ENCODE assay signal across 14 cellular contexts in genomic region chr14:93041830-93042229, GRCh38.
DNase-seq lines count a peak whose midpoint lies in the region; ATAC-seq and TF ChIP-seq lines count a peak whose summit lies in the region.
"Had no signal": no experiment of that assay in that cellular context is flagged by ENCODE, and none has a peak within 500 bp of the region (broad histone marks: within the 10 kb centered on the region; RNA-seq: fewer than 3 reads in every experiment).

No MANE protein-coding gene starts in this region.

- H3K4me1 ChIP-seq in left ventricle myocardium inferior (peaks cover 100% of the 10 kb centered on the region), lung (ENCODE audit: control insufficient read depth in 2 of 2, insufficient read depth in 2 of 2, low read length in 2 of 2) (peaks cover 22 to 60% of the 10 kb centered on the region in 2 donors), upper lobe of right lung (peaks cover 95% of the 10 kb centered on the region)

- peaks cover 62% of the 10 kb centered on the region for H3K4me1 Mint-ChIP-seq in activated naive CD8-positive, alpha-beta T cell treated with anti-CD3 and anti-CD28 coated beads, Interleukin-2, amount 10 ng/mL, durations not matched to agents 7 days and 5 days
- peaks cover 12% of the 10 kb centered on the region for H3K4me1 Mint-ChIP-seq in activated CD4-positive, alpha-beta memory T cell treated with anti-CD3 and anti-CD28 coated beads for 36 hours (ENCODE audit: low read depth)

- DNase-seq in left ventricle myocardium inferior (no peak), left cardiac atrium (no peak), lung (ENCODE audit: low spot score) (no peak), upper lobe of right lung (no peak)
- DNase-seq in activated naive CD8-positive, alpha-beta T cell treated with anti-CD3 and anti-CD28 coated beads, Interleukin-2, amount 10 ng/mL, durations not matched to agents 7 days and 5 days: no peak
- no peak for DNase-seq in stimulated activated CD4-positive, alpha-beta T cell treated with anti-CD3 and anti-CD28 coated beads, Interleukin-4, amount 100 ng/mL, for 1 hour
- DNase-seq in activated CD4-positive, alpha-beta memory T cell treated with anti-CD3 and anti-CD28 coated beads for 36 hours: no peak
- DNase-seq: foreskin melanocyte, H7, left colon, NCI-H345, T-helper 9 cell had no signal

- no peaks in the 10 kb centered on the region for H3K36me3 ChIP-seq in left ventricle myocardium inferior
- no peaks in the 10 kb centered on the region for H3K36me3 ChIP-seq in lung (ENCODE audit: control insufficient read depth in 2 of 2, insufficient read depth in 2 of 2, low read length in 2 of 2)
- no peaks in the 10 kb centered on the region for H3K36me3 ChIP-seq in upper lobe of right lung

- no peak for ATAC-seq in left cardiac atrium
- no peak for ATAC-seq in activated naive CD8-positive, alpha-beta T cell treated with anti-CD3 and anti-CD28 coated beads, Interleukin-2, amount 10 ng/mL, durations not matched to agents 7 days and 5 days (ENCODE audit: low read depth)
- no peak for ATAC-seq in lung (ENCODE audit: insufficient read depth, low FRiP score)
- no peak for ATAC-seq in upper lobe of right lung
- no peak for ATAC-seq in HG03039 (IDR thresholded peaks at IDR 0.05; ENCODE audit: unreplicated experiment)
- ATAC-seq: left colon had no signal

- POLR2A ChIA-PET in activated naive CD8-positive, alpha-beta T cell treated with anti-CD3 and anti-CD28 coated beads, Interleukin-2, amount 10 ng/mL, durations not matched to agents 7 days and 5 days (lab: Charles Lee): no interaction called here
- POLR2A ChIA-PET in activated CD4-positive, alpha-beta memory T cell treated with anti-CD3 and anti-CD28 coated beads for 36 hours (lab: Charles Lee): no interaction called here

- H3K4me3 Mint-ChIP-seq in activated naive CD8-positive, alpha-beta T cell treated with anti-CD3 and anti-CD28 coated beads, Interleukin-2, amount 10 ng/mL, durations not matched to agents 7 days and 5 days: no peak overlapping the region
- H3K4me3 Mint-ChIP-seq in activated CD4-positive, alpha-beta memory T cell treated with anti-CD3 and anti-CD28 coated beads for 36 hours: no peak overlapping the region

- H3K27me3 ChIP-seq in left ventricle myocardium inferior (ENCODE audit: low read depth) (no peaks in the 10 kb centered on the region), lung (ENCODE audit: control insufficient read depth, insufficient read depth) (no peaks in the 10 kb centered on the region), upper lobe of right lung (no peaks in the 10 kb centered on the region)

- H3K27ac ChIP-seq in left ventricle myocardium inferior (replicated peaks) (peak overlapping the region; percentile 94), lung (ENCODE audit: low read depth in 1 of 2, low read length in 1 of 2) (peak overlapping the region; percentile 63 to 86), upper lobe of right lung (peak overlapping the region; percentile 73)
- H3K27ac ChIP-seq: skin epidermis had no signal

- intact Hi-C loops in left ventricle myocardium inferior (cut with micrococcal nuclease) (no loop called here), left cardiac atrium (cut with DNase I) (loop anchor here in 1 of 2 donors (10.0 kb wide), 1 partner anchor 53 kb away; no protein-coding TSS in a partner anchor), upper lobe of right lung (cut with DNase I) (no loop called here)
- intact Hi-C loops in activated CD4-positive, alpha-beta memory T cell treated with anti-CD3 and anti-CD28 coated beads for 36 hours (cut with micrococcal nuclease): no loop called here

- H3K9me3 ChIP-seq in left ventricle myocardium inferior (replicated peaks) (no peaks in the 10 kb centered on the region), lung (ENCODE audit: control insufficient read depth in 2 of 2, insufficient read depth in 1 of 2, low read length in 1 of 2) (no peaks in the 10 kb centered on the region), upper lobe of right lung (no peaks in the 10 kb centered on the region)

- CTCF ChIA-PET in activated CD4-positive, alpha-beta memory T cell treated with anti-CD3 and anti-CD28 coated beads for 36 hours (lab: Charles Lee): no interaction called here

- WGBS in lung, 2 donors: 93 to 100% methylated on average over 3 of the region's 3 CpGs

- H3K27ac Mint-ChIP-seq in activated naive CD8-positive, alpha-beta T cell treated with anti-CD3 and anti-CD28 coated beads, Interleukin-2, amount 10 ng/mL, durations not matched to agents 7 days and 5 days: peak overlapping the region; percentile 61
- no peak overlapping the region for H3K27ac Mint-ChIP-seq in activated CD4-positive, alpha-beta memory T cell treated with anti-CD3 and anti-CD28 coated beads for 36 hours

- H3K36me3 Mint-ChIP-seq in activated naive CD8-positive, alpha-beta T cell treated with anti-CD3 and anti-CD28 coated beads, Interleukin-2, amount 10 ng/mL, durations not matched to agents 7 days and 5 days: peaks cover 8% of the 10 kb centered on the region
- H3K36me3 Mint-ChIP-seq in activated CD4-positive, alpha-beta memory T cell treated with anti-CD3 and anti-CD28 coated beads for 36 hours: no peaks in the 10 kb centered on the region

- H3K9me3 Mint-ChIP-seq in activated naive CD8-positive, alpha-beta T cell treated with anti-CD3 and anti-CD28 coated beads, Interleukin-2, amount 10 ng/mL, durations not matched to agents 7 days and 5 days: no peaks in the 10 kb centered on the region
- H3K9me3 Mint-ChIP-seq in activated CD4-positive, alpha-beta memory T cell treated with anti-CD3 and anti-CD28 coated beads for 36 hours: no peaks in the 10 kb centered on the region

- H3K4me3 ChIP-seq in left ventricle myocardium inferior (no peak overlapping the region), lung (no peak overlapping the region), upper lobe of right lung (no peak overlapping the region)
- H3K4me3 ChIP-seq: skin epidermis had no signal

- no peaks in the 10 kb centered on the region for H3K27me3 Mint-ChIP-seq in activated naive CD8-positive, alpha-beta T cell treated with anti-CD3 and anti-CD28 coated beads, Interleukin-2, amount 10 ng/mL, durations not matched to agents 7 days and 5 days
- H3K27me3 Mint-ChIP-seq in activated CD4-positive, alpha-beta memory T cell treated with anti-CD3 and anti-CD28 coated beads for 36 hours: no peaks in the 10 kb centered on the region

- TF ChIP-seq CTCF in left ventricle myocardium inferior (IDR thresholded peaks at IDR 0.05; ENCODE audit: borderline replicate concordance) (no peak), lung (IDR thresholded peaks at IDR 0.05; ENCODE audit: control extremely low read depth, extremely low read depth) (no peak), upper lobe of right lung (IDR thresholded peaks at IDR 0.05) (no peak)
